2 cellular contexts compared by ENCODE assay signal in the genomic region with DNA sequence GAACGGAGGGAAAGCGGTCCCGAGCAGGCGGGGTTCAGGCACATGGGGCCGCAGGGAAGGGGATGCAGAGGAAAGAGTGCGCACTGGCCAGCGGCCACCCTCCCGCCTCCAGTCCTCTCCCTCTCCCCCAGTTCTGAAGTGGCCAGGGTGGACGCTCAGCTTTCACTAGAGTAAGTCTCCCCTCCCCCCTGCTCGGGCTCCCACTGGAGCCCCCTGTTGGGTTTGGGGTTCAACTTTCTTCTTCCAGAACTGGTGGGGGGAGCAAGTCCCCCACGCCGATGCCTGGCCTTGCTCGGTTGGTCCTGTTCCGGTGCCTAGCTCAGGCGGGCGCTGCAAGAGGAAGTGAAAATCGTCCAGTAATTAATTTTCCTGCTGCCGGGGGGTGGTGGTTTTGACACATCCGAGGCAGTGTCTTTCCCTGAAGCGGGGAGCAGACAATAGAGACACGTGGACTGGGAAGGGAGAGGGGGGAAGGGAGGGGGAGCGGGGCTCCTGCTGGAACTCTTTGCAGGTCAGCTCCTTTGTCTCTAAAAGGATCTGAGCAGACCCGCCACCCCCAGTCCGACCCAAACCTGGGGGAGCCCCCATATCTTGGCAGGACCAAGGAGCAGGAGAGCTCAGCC.
A peak's percentile ranks its signal among the peaks of the same experiment; 100 is the strongest.
TF ChIP-seq lines count a peak whose summit lies in the region.

No MANE protein-coding gene starts in this region.

TF ChIP-seq in GM12878, 131 proteins besides CTCF, POLR2A, EP300 and RAD21 (continues in another document):
- TF ChIP-seq EED (IDR thresholded peaks at IDR 0.05; ENCODE audit: low read depth) (0 out of 2 replicates have a peak, but pooled peaks have one; percentile 45), ZBTB11 (CRISPR knock-in tag; IDR thresholded peaks at IDR 0.05) (no peak), CBFB (IDR thresholded peaks at IDR 0.05; ENCODE audit: low read depth) (no peak), REST (IDR thresholded peaks at IDR 0.05; ENCODE audit: low read depth, low read length) (no peak), TCF3 (IDR thresholded peaks at IDR 0.05; ENCODE audit: borderline replicate concordance, insufficient read depth, low read depth, low read length) (no peak), GATAD2B (conservative IDR thresholded peaks at IDR 0.05; ENCODE audit: low read depth) (0 out of 2 replicates have a peak, but pooled peaks have one; percentile 68), ZSCAN29 (IDR thresholded peaks at IDR 0.05) (no peak), IKZF2 (IDR thresholded peaks at IDR 0.05) (peak; percentile 86 to 88), DPF2 (IDR thresholded peaks at IDR 0.05) (peak; percentile 84), RELA (IDR thresholded peaks at IDR 0.05; ENCODE audit: borderline replicate concordance, partially characterized antibody) (no peak), ZNF592 (IDR thresholded peaks at IDR 0.05) (no peak), RUNX3 (IDR thresholded peaks at IDR 0.05; ENCODE audit: low read length) (peak; percentile 22; the same call in 1 of the 2 replicates)

TF ChIP-seq in neural cell, 6 proteins besides CTCF, POLR2A, EP300 and RAD21:
- TF ChIP-seq REST (IDR thresholded peaks at IDR 0.05; ENCODE audit: borderline replicate concordance): peak; percentile 25
- peak; percentile 64 for TF ChIP-seq MXI1 (conservative IDR thresholded peaks at IDR 0.05; ENCODE audit: poor library complexity, severe bottlenecking)
- TF ChIP-seq EZH2 (IDR thresholded peaks at IDR 0.05; ENCODE audit: borderline replicate concordance, insufficient read depth, low read length, poor library complexity, severe bottlenecking): no peak
- TF ChIP-seq TAF1 (IDR thresholded peaks at IDR 0.05; ENCODE audit: low read depth): no peak
- TF ChIP-seq SMC3 (conservative IDR thresholded peaks at IDR 0.05; ENCODE audit: poor library complexity): no peak
- peak; percentile 71 for TF ChIP-seq POLR2AphosphoS5 (IDR thresholded peaks at IDR 0.05)
